Comparison of ENCODE assay signal across 8 cellular contexts in genomic region chr15:76310470-76311070, GRCh38. TPM values are rescaled to one million over a fixed set of nuclear protein-coding genes. Genes with fewer than 3 reads are reported as not detected.
A peak's percentile ranks its signal among the peaks of the same experiment; 100 is the strongest.
DNase-seq lines count a peak whose midpoint lies in the region; ATAC-seq and TF ChIP-seq lines count a peak whose summit lies in the region.

No MANE protein-coding gene starts in this region.

- CTCF ChIA-PET in PC-9 (lab: Charles Lee), result interaction anchor here (0.7 kb wide), 1 partner anchor 508 kb away, joined by 7 read pairs; no protein-coding TSS in a partner anchor

- TF ChIP-seq POLR2A in upper lobe of left lung (IDR thresholded peaks at IDR 0.05), result no peak

- no peak for TF ChIP-seq EP300 in upper lobe of left lung (IDR thresholded peaks at IDR 0.05)

- DNase-seq in GM10266 (ENCODE audit: extremely low spot score) (peak; percentile 19), PC-9 (no peak), colonic mucosa (peak; percentile 50), medulla oblongata (ENCODE audit: extremely low spot score) (peak; percentile 18), upper lobe of left lung (no peak), SHP77 (lab: John Stamatoyannopoulos, UW) (no peak), NCI-H1048 (lab: John Stamatoyannopoulos, UW) (no peak)

- peaks cover 35% of the 10 kb centered on the region for H3F3A ChIP-seq in PC-9 (ENCODE audit: insufficient read depth, low read depth)

- H3K4me1 ChIP-seq in PC-9 (replicated peaks; ENCODE audit: insufficient read depth) (peaks cover 60% of the 10 kb centered on the region), colonic mucosa (peaks cover 11% of the 10 kb centered on the region), upper lobe of left lung (peaks cover 4 to 16% (median 11%) of the 10 kb centered on the region in 4 donors)

- POLR2A ChIA-PET in PC-9 (lab: Charles Lee; ENCODE audit: unreplicated experiment), result interaction anchor here (0.6 to 0.7 kb wide), 2 partner anchors 37 to 39 kb away, joined by 5 to 6 read pairs; no protein-coding TSS in a partner anchor

- no TSS peak for BruUV-seq in PC-9 (replicated peaks; lab: Mats Ljungman, UMichigan)

- H3K9ac ChIP-seq in colonic mucosa (ENCODE audit: low read depth in 2 of 2, low read length in 2 of 2), result peak overlapping the region; percentile 89 to 96

- H3K27ac ChIP-seq in PC-9, result peak overlapping the region; percentile 98
- peak overlapping the region; percentile 84 for H3K27ac ChIP-seq in colonic mucosa
- peak overlapping the region; percentile 89 to 93 (median 92) for H3K27ac ChIP-seq in upper lobe of left lung

- WGBS in upper lobe of left lung, 2 donors, result 0% methylated on average over 16 of the region's 16 CpGs

- H3K79me2 ChIP-seq in PC-9 (ENCODE audit: low read depth), result peaks cover 56% of the 10 kb centered on the region

- peak overlapping the region; percentile 80 for H2AFZ ChIP-seq in PC-9

- no peaks in the 10 kb centered on the region for H3K9me2 ChIP-seq in PC-9 (ENCODE audit: insufficient read depth)

- peak overlapping the region; percentile 99 for H3K4me2 ChIP-seq in PC-9

- peaks cover 23% of the 10 kb centered on the region for H4K20me1 ChIP-seq in PC-9 (ENCODE audit: insufficient read depth)

- H3K36me3 ChIP-seq in PC-9 (ENCODE audit: low read depth) (peaks cover 16% of the 10 kb centered on the region; the same call in 1 of the 2 replicates), colonic mucosa (no peaks in the 10 kb centered on the region), upper lobe of left lung (no peaks in the 10 kb centered on the region)

- H3K27me3 ChIP-seq in PC-9 (ENCODE audit: insufficient read depth, low read depth) (no peaks in the 10 kb centered on the region), colonic mucosa (no peaks in the 10 kb centered on the region), upper lobe of left lung (no peaks in the 10 kb centered on the region)

- H3K9me3 ChIP-seq in PC-9 (ENCODE audit: insufficient read depth, low read depth) (no peaks in the 10 kb centered on the region), colonic mucosa (no peaks in the 10 kb centered on the region), upper lobe of left lung (no peaks in the 10 kb centered on the region)

- intact Hi-C loops in PC-9 (cut with micrococcal nuclease; ENCODE audit: unreplicated experiment), result loop anchor here (5.0 kb wide), 1 partner anchor 37 kb away; no protein-coding TSS in a partner anchor
- intact Hi-C loops in colonic mucosa (cut with DNase I), result no loop called here

- ATAC-seq in HG02588 (IDR thresholded peaks at IDR 0.05; ENCODE audit: unreplicated experiment), result peak; percentile 13
- peak; percentile 31 to 67 for ATAC-seq in upper lobe of left lung (ENCODE audit: low FRiP score in 2 of 2)

- no peak for TF ChIP-seq CTCF in GM10266 (IDR thresholded peaks at IDR 0.05; ENCODE audit: control insufficient read depth, insufficient read depth, low read depth, missing control alignments)
- TF ChIP-seq CTCF in PC-9 (conservative IDR thresholded peaks at IDR 0.05), result no peak
- no peak for TF ChIP-seq CTCF in colonic mucosa (IDR thresholded peaks at IDR 0.05)
- TF ChIP-seq CTCF in upper lobe of left lung (IDR thresholded peaks at IDR 0.05), result no peak

- H3K4me3 ChIP-seq in PC-9 (peak overlapping the region; percentile 94), colonic mucosa (peak overlapping the region; percentile 70), upper lobe of left lung (peak overlapping the region; percentile 66 to 86 (median 76))

RNA-seq across cellular contexts. Expression of gene ETFA, which starts 0.7 kb away (rescaled TPM):
- total RNA-seq in PC-9 (2021), result 158 and 187 TPM in 2 replicates
- total RNA-seq in colonic mucosa, result 100 to 1,000 TPM; 300 to 366 TPM
- 10 to 100 TPM; 31.6 to 82.9 (median 68.7) TPM for total RNA-seq in upper lobe of left lung

RNA-seq across cellular contexts. Expression of gene ISL2, which starts 26.0 kb away (rescaled TPM):
- total RNA-seq in PC-9 (2021) (0.24 and 0.63 TPM in 2 replicates), colonic mucosa (under 1 TPM; 0.13 to 0.35 TPM), upper lobe of left lung (1 to 10 TPM in 1 of 6 donors, under 1 TPM in 3, not detected in 2; 0.34 to 1.8 (median 0.47) TPM)

Comparison
In these comparisons a context has a peak if more than half of its experiments do, and no peak if none do; other contexts are left out.
1. DNase-seq: peak in GM10266 (single experiment), colonic mucosa (single experiment) and medulla oblongata (single experiment); none in PC-9 (0 of 2), upper lobe of left lung (0 of 2), SHP77 (0 of 2) and NCI-H1048 (single experiment).
2. Peak in every context shown above with its lines, with median percentiles within 50 percentile points of each other: H3K27ac ChIP-seq and H3K4me3 ChIP-seq.